In the genomic region with DNA sequence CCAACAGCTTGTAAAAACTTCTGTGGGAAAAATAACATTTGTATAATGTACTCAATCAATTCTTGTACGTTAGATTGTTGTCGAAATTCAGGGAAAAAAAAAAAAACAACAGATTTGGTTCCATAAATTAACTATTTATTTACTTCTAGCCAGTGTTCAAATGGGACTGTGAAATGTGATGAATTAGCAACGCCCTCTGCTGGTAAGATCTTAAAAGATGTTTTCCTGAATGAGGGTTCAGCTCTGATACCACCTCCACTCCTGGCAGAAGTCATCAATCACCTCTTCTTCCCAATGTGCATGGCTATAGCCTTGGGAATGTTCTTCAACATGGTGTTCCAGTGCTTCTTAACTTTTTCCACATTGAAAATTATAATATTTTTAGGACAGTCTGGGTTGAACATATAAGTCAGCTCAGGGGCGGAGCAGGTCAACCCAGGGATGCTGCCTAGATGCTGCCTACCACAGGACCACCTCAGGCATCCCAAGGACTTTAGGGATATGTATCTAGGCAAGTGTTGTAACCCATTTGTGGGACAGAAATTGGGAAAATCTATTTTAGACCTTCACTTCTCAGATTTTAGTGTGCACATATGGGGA, we compare ENCODE assay signal across 9 cellular contexts.
DNase-seq lines count a peak whose midpoint lies in the region; ATAC-seq and TF ChIP-seq lines count a peak whose summit lies in the region.
"Had no signal": no experiment of that assay in that cellular context is flagged by ENCODE, and none has a peak within 500 bp of the region (broad histone marks: within the 10 kb centered on the region; RNA-seq: fewer than 3 reads in every experiment).

No MANE protein-coding gene starts in this region.

- BruUV-seq in A673 (replicated peaks; lab: Mats Ljungman, UMichigan) (no TSS peak), PC-3 (replicated peaks; lab: Mats Ljungman, UMichigan) (no TSS peak)

- no peak overlapping the region for H3K4me3 Mint-ChIP-seq in nephron progenitor cell
- H3K4me3 Mint-ChIP-seq: stimulated activated naive CD8-positive, alpha-beta T cell treated with anti-CD3 and anti-CD28 coated beads, Interleukin-15, amount 100 ng/mL, for 72 hours had no signal

- DNase-seq in A673 (ENCODE audit: low spot score) (peak; percentile 67), PC-3 (peak; percentile 69), erythroblast (lab: John Stamatoyannopoulos, UW) (peak; percentile 14 to 54), nephron progenitor cell (peak; percentile 16), SKM-1 (lab: John Stamatoyannopoulos, UW; ENCODE audit: unreplicated experiment) (no peak)

- H3K27ac ChIP-seq in A673 (ENCODE audit: low read depth, low read length, poor library complexity, severe bottlenecking) (no peak overlapping the region), PC-3 (ENCODE audit: low read length) (no peak overlapping the region)

- H3K79me2 ChIP-seq in PC-3 (ENCODE audit: low read length): no peaks in the 10 kb centered on the region

- TF ChIP-seq POLR2A in erythroblast (IDR thresholded peaks at IDR 0.05; ENCODE audit: low read length): no peak

- intact Hi-C loops in A673 (cut with micrococcal nuclease; ENCODE audit: unreplicated experiment) (loop anchor here (1.0 to 10.0 kb wide), 2 partner anchors 75 to 715 kb away; no protein-coding TSS in a partner anchor), PC-3 (cut with micrococcal nuclease) (loop anchor here (1.0 to 10.0 kb wide), 4 partner anchors 75 to 861 kb away; no protein-coding TSS in a partner anchor)

- H3K27me3 ChIP-seq in A673 (replicated peaks; ENCODE audit: insufficient read depth, low read depth, low read length, poor library complexity) (no peaks in the 10 kb centered on the region), PC-3 (ENCODE audit: low read length) (no peaks in the 10 kb centered on the region)

- H3K4me2 ChIP-seq in PC-3 (ENCODE audit: low read length): peak overlapping the region; percentile 49

- H3K36me3 Mint-ChIP-seq in nephron progenitor cell (ENCODE audit: low read depth): no peaks in the 10 kb centered on the region

- H3K27ac Mint-ChIP-seq in nephron progenitor cell: no peak overlapping the region
- H3K27ac Mint-ChIP-seq: stimulated activated naive CD8-positive, alpha-beta T cell treated with anti-CD3 and anti-CD28 coated beads, Interleukin-15, amount 100 ng/mL, for 72 hours had no signal

- ATAC-seq in HG03460 (IDR thresholded peaks at IDR 0.05; ENCODE audit: unreplicated experiment) (peak; percentile 50), PC-3 (peak; percentile 47), GM18517 (IDR thresholded peaks at IDR 0.05; ENCODE audit: unreplicated experiment) (no peak)
- ATAC-seq: stimulated activated naive CD8-positive, alpha-beta T cell treated with anti-CD3 and anti-CD28 coated beads, Interleukin-15, amount 100 ng/mL, for 72 hours had no signal

- no peak overlapping the region for H3K4me3 ChIP-seq in A673 (ENCODE audit: low read depth, low read length, poor library complexity, severe bottlenecking)
- no peak overlapping the region for H3K4me3 ChIP-seq in PC-3 (ENCODE audit: low read length)

- H3K4me1 Mint-ChIP-seq in nephron progenitor cell: peaks cover 11% of the 10 kb centered on the region
- H3K4me1 Mint-ChIP-seq: stimulated activated naive CD8-positive, alpha-beta T cell treated with anti-CD3 and anti-CD28 coated beads, Interleukin-15, amount 100 ng/mL, for 72 hours had no signal

- no peaks in the 10 kb centered on the region for H3K9me3 Mint-ChIP-seq in nephron progenitor cell
- H3K9me3 Mint-ChIP-seq: stimulated activated naive CD8-positive, alpha-beta T cell treated with anti-CD3 and anti-CD28 coated beads, Interleukin-15, amount 100 ng/mL, for 72 hours had no signal

- no peak overlapping the region for H3K9ac ChIP-seq in PC-3 (ENCODE audit: low read length)

- H3K4me1 ChIP-seq in A673 (ENCODE audit: insufficient read depth, low read length, poor library complexity, severe bottlenecking): peaks cover 17% of the 10 kb centered on the region
- H3K4me1 ChIP-seq in PC-3 (ENCODE audit: insufficient read depth, low read length): peaks cover 18% of the 10 kb centered on the region

- TF ChIP-seq CTCF in A673 (conservative IDR thresholded peaks at IDR 0.05; ENCODE audit: low read depth, low read length): peak; percentile 78
- peak; percentile 39; the same call in 1 of the 2 replicates for TF ChIP-seq CTCF in GM12874 (IDR thresholded peaks at IDR 0.05; ENCODE audit: insufficient read depth, low read depth, low read length)
- TF ChIP-seq CTCF in PC-3 (conservative IDR thresholded peaks at IDR 0.05; ENCODE audit: low read depth, low read length): peak; percentile 83
- peak; percentile 68 for TF ChIP-seq CTCF in nephron progenitor cell (IDR thresholded peaks at IDR 0.05)

- H3F3A ChIP-seq in PC-3 (ENCODE audit: low read length, unreplicated experiment): no peaks in the 10 kb centered on the region

- H2AFZ ChIP-seq in PC-3 (ENCODE audit: low read length): no peak overlapping the region

- H3K36me3 ChIP-seq in A673 (ENCODE audit: insufficient read depth, low read length, poor library complexity, severe bottlenecking): no peaks in the 10 kb centered on the region
- no peaks in the 10 kb centered on the region for H3K36me3 ChIP-seq in PC-3 (ENCODE audit: low read depth, low read length)

- H3K9me3 ChIP-seq in A673 (ENCODE audit: low read depth, low read length, poor library complexity, severe bottlenecking) (no peaks in the 10 kb centered on the region), PC-3 (ENCODE audit: low read length) (no peaks in the 10 kb centered on the region)

- POLR2A ChIA-PET in A673 (lab: Charles Lee; ENCODE audit: low non-redundant PET) (no interaction called here), PC-3 (lab: Charles Lee; ENCODE audit: unreplicated experiment) (no interaction called here)

- no peaks in the 10 kb centered on the region for H4K20me1 ChIP-seq in PC-3 (ENCODE audit: low read length)

- H3K27me3 Mint-ChIP-seq in nephron progenitor cell (ENCODE audit: low read depth, poor library complexity): peaks cover 6% of the 10 kb centered on the region

- H3K9me2 ChIP-seq in PC-3 (replicated peaks; ENCODE audit: low read length): no peaks in the 10 kb centered on the region

- CTCF ChIA-PET in A673 (lab: Charles Lee): interaction anchor here (0.7 to 3.4 kb wide), 6 partner anchors 29 to 83 kb away, joined by 3 to 69 read pairs (median 4); no protein-coding TSS in a partner anchor
- CTCF ChIA-PET in PC-3 (lab: Charles Lee): interaction anchor here (0.6 to 3.0 kb wide), 8 partner anchors 11 to 862 kb away, joined by 3 to 50 read pairs (median 4); no protein-coding TSS in a partner anchor
